In the genomic region with DNA sequence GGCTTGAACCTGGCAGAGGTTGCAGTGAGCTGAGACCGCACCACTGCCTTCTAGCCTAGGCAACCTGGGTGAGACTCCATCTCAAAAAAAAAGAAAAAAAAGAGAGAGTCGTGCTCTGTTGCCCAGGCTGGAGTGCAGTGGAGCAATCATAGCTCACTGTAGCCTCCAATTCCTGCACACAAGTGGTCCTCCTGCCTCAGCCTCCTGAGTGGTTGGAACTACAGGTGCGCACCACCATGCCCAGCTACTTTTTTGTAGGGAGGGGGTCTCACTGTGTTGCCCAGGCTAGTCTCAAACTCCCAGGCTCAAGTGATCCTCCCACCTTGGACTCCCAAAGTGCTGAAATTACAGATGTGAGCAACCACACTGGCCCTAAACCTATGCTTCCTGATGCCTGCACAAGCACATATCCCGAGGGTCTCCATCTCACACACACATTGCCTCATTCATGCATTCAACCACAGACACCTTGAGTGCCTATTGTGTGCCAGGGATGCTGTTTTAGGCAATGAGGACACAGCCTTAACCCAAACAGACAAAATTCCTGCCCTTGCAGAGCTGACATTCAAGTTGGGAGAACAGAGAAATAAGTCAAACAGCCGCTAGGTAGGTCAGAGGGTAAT, we compare ENCODE assay signal across 17 cellular contexts.
DNase-seq lines count a peak whose midpoint lies in the region; ATAC-seq and TF ChIP-seq lines count a peak whose summit lies in the region.
"Had no signal": no experiment of that assay in that cellular context is flagged by ENCODE, and none has a peak within 500 bp of the region (broad histone marks: within the 10 kb centered on the region; RNA-seq: fewer than 3 reads in every experiment).

No MANE protein-coding gene starts in this region.

- peaks cover 2% of the 10 kb centered on the region for H3K27me3 Mint-ChIP-seq in activated naive CD8-positive, alpha-beta T cell treated with anti-CD3 and anti-CD28 coated beads, Interleukin-2, amount 50 U/mL, for 24 hours

- H3K4me1 Mint-ChIP-seq in activated naive CD8-positive, alpha-beta T cell treated with anti-CD3 and anti-CD28 coated beads, Interleukin-2, amount 50 U/mL, for 24 hours, result peaks cover 78% of the 10 kb centered on the region

- H3K27ac Mint-ChIP-seq in activated naive CD8-positive, alpha-beta T cell treated with anti-CD3 and anti-CD28 coated beads, Interleukin-2, amount 50 U/mL, for 24 hours, result peak overlapping the region; percentile 74

- H3K4me3 ChIP-seq in GM12865 (ENCODE audit: low read depth, low read length), result peak overlapping the region; percentile 71
- H3K4me3 ChIP-seq: upper lobe of right lung had no signal

- TF ChIP-seq CTCF in GM12865 (IDR thresholded peaks at IDR 0.05; ENCODE audit: insufficient read depth, low read depth, low read length, missing control alignments), result no peak

- H3K36me3 Mint-ChIP-seq in activated naive CD8-positive, alpha-beta T cell treated with anti-CD3 and anti-CD28 coated beads, Interleukin-2, amount 50 U/mL, for 24 hours (ENCODE audit: low read depth), result peaks cover 10% of the 10 kb centered on the region
- H3K36me3 Mint-ChIP-seq: brain had no signal

- H3K9me3 Mint-ChIP-seq in activated naive CD8-positive, alpha-beta T cell treated with anti-CD3 and anti-CD28 coated beads, Interleukin-2, amount 50 U/mL, for 24 hours, result no peaks in the 10 kb centered on the region

- peak; percentile 0 for DNase-seq in Ammon's horn (ENCODE audit: low spot score)
- no peak for DNase-seq in GM12865 (ENCODE audit: low read depth)
- DNase-seq in activated naive CD8-positive, alpha-beta T cell treated with anti-CD3 and anti-CD28 coated beads, Interleukin-2, amount 50 U/mL, for 24 hours, result no peak
- DNase-seq in midbrain (lab: John Stamatoyannopoulos, UW), result no peak
- DNase-seq in kidney glomerular epithelial cell (lab: John Stamatoyannopoulos, UW), result no peak
- DNase-seq in iPS-NIHi11 (ENCODE audit: low spot score), result no peak
- DNase-seq: activated effector memory CD4-positive, alpha-beta T cell treated with Interleukin-2 at 50 U/mL for 16 hours; DMS53; effector CD4-positive, alpha-beta T cell; NCI-H1930; NCI-H526; stimulated activated CD4-positive, alpha-beta T cell treated with anti-CD3 and anti-CD28 coated beads, Interleukin-2, amount 100 ng/mL, for 24 hours; stimulated activated CD8-positive, alpha-beta memory T cell treated with anti-CD3 and anti-CD28 coated beads, Interleukin-4, amount 100 ng/mL, for 48 hours; SW 1271; upper lobe of right lung had no signal

- ATAC-seq in activated naive CD8-positive, alpha-beta T cell treated with anti-CD3 and anti-CD28 coated beads, Interleukin-2, amount 50 U/mL, for 24 hours, result no peak
- ATAC-seq: activated CD4-positive, CD25-positive, alpha-beta regulatory T cell treated with anti-CD3 and anti-CD28 coated beads, Interleukin-2, amount 50 U/mL, for 24 hours; upper lobe of right lung had no signal

- peak overlapping the region; percentile 22 for H3K4me3 Mint-ChIP-seq in activated naive CD8-positive, alpha-beta T cell treated with anti-CD3 and anti-CD28 coated beads, Interleukin-2, amount 50 U/mL, for 24 hours
- H3K4me3 Mint-ChIP-seq: brain had no signal
